Comparison of ENCODE assay signal across 9 cellular contexts in the genomic region with DNA sequence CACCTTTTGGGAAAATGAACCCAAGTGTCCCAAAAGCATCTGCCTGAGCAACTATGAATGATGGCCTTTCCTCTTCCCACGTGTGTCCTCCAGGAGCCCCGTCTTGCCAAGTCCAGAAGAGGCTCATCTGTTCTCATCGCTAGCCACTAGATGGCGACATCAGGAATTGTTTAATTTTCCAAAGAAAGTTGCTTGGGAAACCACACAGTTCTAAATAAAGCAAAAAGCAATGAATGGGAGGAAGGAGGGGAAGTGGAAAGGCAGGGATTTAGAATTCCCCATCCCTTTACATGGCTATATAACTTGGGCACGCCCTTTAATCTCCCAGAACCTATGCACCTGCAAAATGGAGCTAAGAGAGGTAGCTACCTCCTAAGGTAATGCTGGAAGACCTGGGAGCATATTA. TPM values are rescaled to one million over a fixed set of nuclear protein-coding genes. Genes with fewer than 3 reads are reported as not detected.
A peak's percentile ranks its signal among the peaks of the same experiment; 100 is the strongest.
DNase-seq lines count a peak whose midpoint lies in the region; ATAC-seq, FAIRE-seq and TF ChIP-seq lines count a peak whose summit lies in the region.
"Had no signal": no experiment of that assay in that cellular context is flagged by ENCODE, and none has a peak within 500 bp of the region (broad histone marks: within the 10 kb centered on the region; RNA-seq: fewer than 3 reads in every experiment).

No MANE protein-coding gene starts in this region.

- H3K4me2 ChIP-seq in smooth muscle cell: no peak overlapping the region

- no peaks in the 10 kb centered on the region for H3K4me1 Mint-ChIP-seq in CD4-positive, alpha-beta T cell (ENCODE audit: low read depth)

- no peak overlapping the region for H3K27ac ChIP-seq in CD4-positive, alpha-beta T cell (ENCODE audit: low read depth, low read length)
- H3K27ac ChIP-seq in adrenal gland: no peak overlapping the region
- no peak overlapping the region for H3K27ac ChIP-seq in right cardiac atrium (ENCODE audit: low read length)
- no peak overlapping the region for H3K27ac ChIP-seq in smooth muscle cell (ENCODE audit: low read depth)

- peaks cover 61% of the 10 kb centered on the region for H3K27me3 Mint-ChIP-seq in CD4-positive, alpha-beta T cell

- H3K27ac Mint-ChIP-seq in CD4-positive, alpha-beta T cell: no peak overlapping the region
- H3K27ac Mint-ChIP-seq: T-helper 17 cell had no signal

- ATAC-seq in CD4-positive, alpha-beta T cell (ENCODE audit: poor library complexity): no peak
- ATAC-seq in right cardiac atrium (peak; percentile 24 to 34), HG03439 (IDR thresholded peaks at IDR 0.05; ENCODE audit: unreplicated experiment) (no peak), HG02973 (IDR thresholded peaks at IDR 0.05; ENCODE audit: unreplicated experiment) (no peak)
- ATAC-seq: T-helper 17 cell had no signal

- no peaks in the 10 kb centered on the region for H3F3A ChIP-seq in smooth muscle cell (ENCODE audit: low read depth)

- peak; percentile 72 for TF ChIP-seq CTCF in CD4-positive, alpha-beta T cell (IDR thresholded peaks at IDR 0.05)
- TF ChIP-seq CTCF in adrenal gland (IDR thresholded peaks at IDR 0.05): peak; percentile 55 to 70 (median 59)
- TF ChIP-seq CTCF in smooth muscle cell (IDR thresholded peaks at IDR 0.05; ENCODE audit: borderline replicate concordance, insufficient read depth, poor library complexity, severe bottlenecking): peak; percentile 67

- H3K9me3 ChIP-seq in CD4-positive, alpha-beta T cell (ENCODE audit: control insufficient read depth, low read length): no peaks in the 10 kb centered on the region
- no peaks in the 10 kb centered on the region for H3K9me3 ChIP-seq in adrenal gland (replicated peaks in 1 of 3)
- H3K9me3 ChIP-seq in right cardiac atrium (ENCODE audit: control insufficient read depth, low read length): no peaks in the 10 kb centered on the region
- H3K9me3 ChIP-seq in smooth muscle cell (replicated peaks; ENCODE audit: low read depth): no peaks in the 10 kb centered on the region

- DNase-seq in CD4-positive, alpha-beta T cell: peak in 2 of 10 experiments; percentile 8 to 11
- peak; percentile 18 for DNase-seq in GM18507 (ENCODE audit: extremely low spot score, insufficient read length, low read depth)
- DNase-seq in NCI-H226: peak; percentile 69
- peak; percentile 42 to 82 (median 68) for DNase-seq in adrenal gland
- DNase-seq in right cardiac atrium: peak in 1 of 3 donors; percentile 69
- DNase-seq in smooth muscle cell (lab: John Stamatoyannopoulos, UW; ENCODE audit: unreplicated experiment): no peak

- no peak overlapping the region for H3K4me3 ChIP-seq in adrenal gland
- H3K4me3 ChIP-seq in right cardiac atrium (ENCODE audit: low read length): no peak overlapping the region
- no peak overlapping the region for H3K4me3 ChIP-seq in smooth muscle cell

- no peaks in the 10 kb centered on the region for H3K9me3 Mint-ChIP-seq in CD4-positive, alpha-beta T cell

- FAIRE-seq in GM18507 (lab: Jason Lieb, UNC): peak; percentile 21

- no peaks in the 10 kb centered on the region for H4K20me1 ChIP-seq in smooth muscle cell (ENCODE audit: low read depth)

- CTCF ChIA-PET in CD4-positive, alpha-beta T cell (lab: Charles Lee): no interaction called here

- POLR2A ChIA-PET in CD4-positive, alpha-beta T cell (lab: Charles Lee): no interaction called here

- H3K79me2 ChIP-seq in smooth muscle cell (ENCODE audit: low read depth): no peaks in the 10 kb centered on the region

- H3K9ac ChIP-seq in smooth muscle cell (ENCODE audit: low read depth): no peak overlapping the region

- 1 to 3% (median 2%) methylated on average over 5 of the region's 5 CpGs for WGBS in adrenal gland, 4 donors
- 1% methylated on average over 5 of the region's 5 CpGs for WGBS in right cardiac atrium
- 11% methylated on average over 5 of the region's 5 CpGs for WGBS in smooth muscle cell (ENCODE audit: low lambda C conversion rate)

- no peak overlapping the region for H2AFZ ChIP-seq in smooth muscle cell (ENCODE audit: low read depth)

- no peaks in the 10 kb centered on the region for H3K36me3 ChIP-seq in adrenal gland (replicated peaks in 1 of 2)
- no peaks in the 10 kb centered on the region for H3K36me3 ChIP-seq in smooth muscle cell (ENCODE audit: low read depth)

- H3K4me3 Mint-ChIP-seq in CD4-positive, alpha-beta T cell: no peak overlapping the region
- H3K4me3 Mint-ChIP-seq: T-helper 17 cell had no signal

- intact Hi-C loops in CD4-positive, alpha-beta T cell (cut with DNase I, micrococcal nuclease): loop anchor here in 1 of 2 experiments (2.0 to 5.0 kb wide), 2 partner anchors 125 to 510 kb away; no protein-coding TSS in a partner anchor
- intact Hi-C loops in adrenal gland (cut with DNase I): loop anchor here in 1 of 2 donors (5.0 kb wide), 1 partner anchor 125 kb away; no protein-coding TSS in a partner anchor
- intact Hi-C loops in right cardiac atrium (cut with DNase I): loop anchor here in 2 of 4 donors (5.0 kb wide), 2 partner anchors 125 to 130 kb away; no protein-coding TSS in a partner anchor

- H3K4me1 ChIP-seq in adrenal gland (replicated peaks in 1 of 2): no peaks in the 10 kb centered on the region
- H3K4me1 ChIP-seq in right cardiac atrium (ENCODE audit: control insufficient read depth, insufficient read depth, low read length): peaks cover 5% of the 10 kb centered on the region
- H3K4me1 ChIP-seq in smooth muscle cell (ENCODE audit: low read depth): no peaks in the 10 kb centered on the region

- no peak for TF ChIP-seq POLR2A in adrenal gland (IDR thresholded peaks at IDR 0.05)

- peaks cover 23% of the 10 kb centered on the region for H3K27me3 ChIP-seq in CD4-positive, alpha-beta T cell (ENCODE audit: control insufficient read depth, insufficient read depth, low read length)
- peaks cover 3% of the 10 kb centered on the region for H3K27me3 ChIP-seq in adrenal gland
- H3K27me3 ChIP-seq in right cardiac atrium (ENCODE audit: control insufficient read depth, insufficient read depth): no peaks in the 10 kb centered on the region
- H3K27me3 ChIP-seq in smooth muscle cell (ENCODE audit: low read depth): peaks cover 4% of the 10 kb centered on the region

- H3K36me3 Mint-ChIP-seq in CD4-positive, alpha-beta T cell (ENCODE audit: low read depth): no peaks in the 10 kb centered on the region

RNA-seq across cellular contexts. Expression of gene CDH5, which starts 9.0 kb away (rescaled TPM):
- not detected for total RNA-seq in CD4-positive, alpha-beta T cell
- total RNA-seq in adrenal gland (10 to 100 TPM; 19.7 to 50.9 (median 31.3) TPM), right cardiac atrium (10 to 100 TPM; 22.9 to 47.0 (median 40.9) TPM), smooth muscle cell (not detected in 2 replicates)
- polyA plus RNA-seq in adrenal gland (10 to 100 TPM; 13.8 to 24.0 (median 15.0) TPM), right cardiac atrium (32.8 TPM), smooth muscle cell (not detected in 2 replicates)
- total RNA-seq: T-helper 17 cell had no signal

Comparison
In these comparisons a context has a peak if more than half of its experiments do, and no peak if none do; other contexts are left out.
1. ATAC-seq: peak in right cardiac atrium (2 of 2); none in CD4-positive, alpha-beta T cell (single experiment), HG03439 (single experiment) and HG02973 (single experiment).
2. RNA of gene CDH5, which starts 9.0 kb away (total RNA-seq): 22.9 to 47.0 TPM in right cardiac atrium and 19.7 to 50.9 TPM in adrenal gland; not detected in CD4-positive, alpha-beta T cell and not detected in smooth muscle cell; every median in the first group is over 10 times any median in the second.
3. Peak in every context shown above with its lines, with median percentiles within 50 percentile points of each other: CTCF ChIP-seq.